18 cellular contexts compared by ENCODE assay signal in genomic region chr5:113692466-113693204, GRCh38.
DNase-seq lines count a peak whose midpoint lies in the region; ATAC-seq and TF ChIP-seq lines count a peak whose summit lies in the region.
"Had no signal": no experiment of that assay in that cellular context is flagged by ENCODE, and none has a peak within 500 bp of the region (broad histone marks: within the 10 kb centered on the region; RNA-seq: fewer than 3 reads in every experiment).

No MANE protein-coding gene starts in this region.

- H3K9ac ChIP-seq in mesenchymal stem cell (ENCODE audit: low read length), result no peak overlapping the region

- H3K14ac ChIP-seq in mesenchymal stem cell (ENCODE audit: low read length in 2 of 2), result no peak overlapping the region

- H4K91ac ChIP-seq in mesenchymal stem cell (ENCODE audit: low read length), result no peak overlapping the region

- H2BK15ac ChIP-seq in mesenchymal stem cell (ENCODE audit: low read depth, poor library complexity, severe bottlenecking), result no peak overlapping the region

- H2BK5ac ChIP-seq in mesenchymal stem cell (ENCODE audit: low read depth, low read length, poor library complexity, severe bottlenecking), result no peak overlapping the region

- H3K4me3 ChIP-seq in right atrium auricular region, result no peak overlapping the region
- H3K4me3 ChIP-seq in mesenchymal stem cell (ENCODE audit: insufficient read depth in 1 of 2, low read depth in 1 of 2, low read length in 2 of 2), result no peak overlapping the region
- H3K4me3 ChIP-seq in vagina, result peak overlapping the region in 1 of 2 donors; percentile 14
- H3K4me3 ChIP-seq: adrenal gland, mucosa of descending colon, upper lobe of right lung had no signal

- H3K23ac ChIP-seq in mesenchymal stem cell (ENCODE audit: low read length in 2 of 2), result no peak overlapping the region

- H3K79me1 ChIP-seq in mesenchymal stem cell (replicated peaks; ENCODE audit: low read length, poor library complexity, severe bottlenecking), result no peaks in the 10 kb centered on the region

- H3K18ac ChIP-seq in mesenchymal stem cell (ENCODE audit: low read depth in 1 of 2, low read length in 2 of 2), result peak overlapping the region in 1 of 2 experiments; percentile 54

- H3K9me3 Mint-ChIP-seq in natural killer cell, result peaks cover 1% of the 10 kb centered on the region in 2 donors
- H3K9me3 Mint-ChIP-seq: activated T-helper 1 cell treated with anti-CD3 and anti-CD28 coated beads, Interleukin-12 subunit alpha, Interleukin-12 subunit beta, Interleukin-2, Interleukin-4 antibody, amounts not matched to agents 30 ng/mL and 10 ng/mL and 1 ng/mL, durations not matched to agents 14 hours and 24 hours and 36 hours; CD8-positive, alpha-beta T cell had no signal

- no peak for DNase-seq in Right ventricle myocardium superior
- no peak for DNase-seq in right atrium auricular region (ENCODE audit: low spot score)
- peak; percentile 16 for DNase-seq in dermis blood vessel endothelial cell
- DNase-seq in mesenchymal stem cell, result no peak
- DNase-seq in vagina (ENCODE audit: extremely low spot score in 2 of 2), result no peak
- DNase-seq in cerebellar nuclear complex (lab: John Stamatoyannopoulos, UW), result no peak
- DNase-seq in natural killer cell, result no peak
- DNase-seq: activated CD8-positive, alpha-beta memory T cell treated with anti-CD3 and anti-CD28 coated beads for 24 hours; adrenal gland; CD8-positive, alpha-beta T cell; mucosa of descending colon; NCI-H1417 treated with DMSO at 0.1 percent for 48 hours; stimulated activated CD4-positive, alpha-beta T cell treated with anti-CD3 and anti-CD28 coated beads, Interleukin-12 subunit alpha, Interleukin-12 subunit beta, amount 100 ng/mL, for 4 hours; stimulated activated naive CD4-positive, alpha-beta T cell treated with Interleukin-2 at 50 U/mL for 16 hours; T-helper 17 cell; upper lobe of right lung had no signal

- WGBS in mesenchymal stem cell, result 50% methylated on average over 9 of the region's 12 CpGs

- H3K27ac ChIP-seq in right atrium auricular region, result no peak overlapping the region
- H3K27ac ChIP-seq in mesenchymal stem cell (ENCODE audit: low read length, poor library complexity, severe bottlenecking), result peak overlapping the region; percentile 25
- peak overlapping the region; percentile 9 for H3K27ac ChIP-seq in vagina
- H3K27ac ChIP-seq: adrenal gland, upper lobe of right lung had no signal

- no peak overlapping the region for H2BK120ac ChIP-seq in mesenchymal stem cell (ENCODE audit: low read depth, low read length)

- H3K4me2 ChIP-seq in mesenchymal stem cell (ENCODE audit: low read length, poor library complexity, severe bottlenecking), result peak overlapping the region; percentile 35

- no peak for TF ChIP-seq POLR2A in vagina (IDR thresholded peaks at IDR 0.05)

- peak overlapping the region in 1 of 2 experiments; percentile 2 for H3K4ac ChIP-seq in mesenchymal stem cell (ENCODE audit: low read depth in 1 of 2, low read length in 2 of 2)

- no peaks in the 10 kb centered on the region for H3K27me3 ChIP-seq in right atrium auricular region
- H3K27me3 ChIP-seq in mesenchymal stem cell (ENCODE audit: control insufficient read depth in 1 of 2, insufficient read depth in 1 of 2, low read length in 2 of 2), result peaks cover 3 to 25% of the 10 kb centered on the region in 2 experiments
- no peaks in the 10 kb centered on the region for H3K27me3 ChIP-seq in vagina

- no peak overlapping the region for H2BK12ac ChIP-seq in mesenchymal stem cell (ENCODE audit: low read length in 2 of 2)

- H3K36me3 ChIP-seq in right atrium auricular region (no peaks in the 10 kb centered on the region), mesenchymal stem cell (ENCODE audit: control insufficient read depth in 1 of 2, insufficient read depth in 2 of 2, low read depth in 1 of 2, low read length in 2 of 2) (no peaks in the 10 kb centered on the region), vagina (no peaks in the 10 kb centered on the region)
- H3K36me3 ChIP-seq: adrenal gland, upper lobe of right lung had no signal

- H3K9me3 ChIP-seq in right atrium auricular region (no peaks in the 10 kb centered on the region), mesenchymal stem cell (ENCODE audit: control insufficient read depth, low read length) (no peaks in the 10 kb centered on the region), vagina (no peaks in the 10 kb centered on the region)
- H3K9me3 ChIP-seq: adrenal gland, mucosa of descending colon, upper lobe of right lung had no signal

- no peak overlapping the region for H4K8ac ChIP-seq in mesenchymal stem cell (ENCODE audit: low read length)

- no peak for TF ChIP-seq CTCF in right atrium auricular region (IDR thresholded peaks at IDR 0.05)
- TF ChIP-seq CTCF in vagina (IDR thresholded peaks at IDR 0.05), result no peak
- no peak for TF ChIP-seq CTCF in natural killer cell (IDR thresholded peaks at IDR 0.05)

- intact Hi-C loops in Right ventricle myocardium superior (cut with DNase I), result no loop called here
- intact Hi-C loops in vagina (cut with DNase I), result no loop called here
- intact Hi-C loops in natural killer cell (cut with micrococcal nuclease), result no loop called here

- H3K27ac Mint-ChIP-seq in natural killer cell, result no peak overlapping the region
- H3K27ac Mint-ChIP-seq: activated T-helper 1 cell treated with anti-CD3 and anti-CD28 coated beads, Interleukin-12 subunit alpha, Interleukin-12 subunit beta, Interleukin-2, Interleukin-4 antibody, amounts not matched to agents 30 ng/mL and 10 ng/mL and 1 ng/mL, durations not matched to agents 14 hours and 24 hours and 36 hours; CD8-positive, alpha-beta T cell; T-helper 17 cell had no signal

- H3K4me1 ChIP-seq in right atrium auricular region (peaks cover 0 to 30% of the 10 kb centered on the region in 2 donors), mesenchymal stem cell (ENCODE audit: control insufficient read depth, insufficient read depth, low read depth, low read length) (peaks cover 4% of the 10 kb centered on the region), vagina (peaks cover 11% of the 10 kb centered on the region)
- H3K4me1 ChIP-seq: adrenal gland, upper lobe of right lung had no signal

- H3K36me3 Mint-ChIP-seq in natural killer cell, result no peaks in the 10 kb centered on the region
- H3K36me3 Mint-ChIP-seq: CD8-positive, alpha-beta T cell had no signal

- peaks cover 0 to 18% of the 10 kb centered on the region in 2 donors for H3K27me3 Mint-ChIP-seq in natural killer cell (ENCODE audit: low read depth in 2 of 2)

- H2AK5ac ChIP-seq in mesenchymal stem cell (ENCODE audit: low read length, severe bottlenecking), result no peak overlapping the region

- ATAC-seq in Right ventricle myocardium superior (ENCODE audit: poor library complexity) (peak; percentile 79), HG03097 (IDR thresholded peaks at IDR 0.05; ENCODE audit: low FRiP score, unreplicated experiment) (no peak), natural killer cell (no peak)
- ATAC-seq: CD8-positive, alpha-beta T cell; mucosa of descending colon; T-helper 17 cell; upper lobe of right lung had no signal

- H3K4me3 Mint-ChIP-seq in natural killer cell, result no peak overlapping the region
- H3K4me3 Mint-ChIP-seq: activated T-helper 1 cell treated with anti-CD3 and anti-CD28 coated beads, Interleukin-12 subunit alpha, Interleukin-12 subunit beta, Interleukin-2, Interleukin-4 antibody, amounts not matched to agents 30 ng/mL and 10 ng/mL and 1 ng/mL, durations not matched to agents 14 hours and 24 hours and 36 hours; CD8-positive, alpha-beta T cell; T-helper 17 cell had no signal

- H3K4me1 Mint-ChIP-seq in natural killer cell, result no peaks in the 10 kb centered on the region
- H3K4me1 Mint-ChIP-seq: T-helper 17 cell had no signal

- no peak overlapping the region for H2AFZ ChIP-seq in mesenchymal stem cell (ENCODE audit: low read depth, low read length)

Comparison
In these comparisons a context has a peak if more than half of its experiments do, and no peak if none do; other contexts are left out.
1. H3K27ac ChIP-seq: peak in mesenchymal stem cell (single experiment) and vagina (single experiment); none in right atrium auricular region (0 of 2).